ENCODE assay signal across 1 cellular context in genomic region chr7:117997862-117998825, GRCh38.
TF ChIP-seq lines count a peak whose summit lies in the region.

No MANE protein-coding gene starts in this region.

TF ChIP-seq in SK-N-SH, 30 proteins besides CTCF, POLR2A, EP300 and RAD21 (continued from another document):
- TF ChIP-seq ZBTB33 (IDR thresholded peaks at IDR 0.05; ENCODE audit: borderline replicate concordance, low read depth) (no peak), POLR2AphosphoS5 (IDR thresholded peaks at IDR 0.05; ENCODE audit: low read depth, low read length) (no peak)
